ENCODE assay signal across 29 cellular contexts in the genomic region with DNA sequence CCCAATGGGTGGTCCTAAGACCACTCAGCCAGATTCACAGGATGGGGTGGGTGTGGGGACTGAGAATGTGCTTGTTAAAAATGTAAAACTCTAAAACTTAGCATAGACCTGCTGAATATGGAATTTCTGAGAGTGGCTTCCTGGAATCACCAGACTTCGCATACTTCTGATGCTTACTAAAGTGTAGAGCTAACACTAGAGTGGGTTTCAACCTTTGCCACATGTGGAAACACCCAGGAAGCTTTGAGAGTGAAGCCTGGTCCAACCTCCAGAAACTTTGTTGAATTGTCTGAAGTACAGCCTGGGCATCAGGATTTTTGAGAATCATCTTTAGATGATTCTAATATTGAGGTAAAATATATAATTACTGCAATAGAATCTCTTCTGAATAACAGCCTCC.
"Had no signal": no experiment of that assay in that cellular context is flagged by ENCODE, and none has a peak within 500 bp of the region (broad histone marks: within the 10 kb centered on the region; RNA-seq: fewer than 3 reads in every experiment).

No MANE protein-coding gene starts in this region.

- H3K27ac Mint-ChIP-seq: activated CD4-positive, alpha-beta memory T cell treated with anti-CD3 and anti-CD28 coated beads for 36 hours; activated naive CD4-positive, alpha-beta T cell treated with anti-CD3 and anti-CD28 coated beads, Interleukin-2, amount 10 ng/mL, durations not matched to agents 7 days and 5 days; activated naive CD8-positive, alpha-beta T cell treated with anti-CD3 and anti-CD28 coated beads, Interleukin-2, amount 10 ng/mL, durations not matched to agents 7 days and 5 days; memory B cell; natural killer cell treated with Interleukin-12 subunit alpha and Interleukin-12 subunit beta and Interleukin-15 and Interleukin-18, amount 100 ng/mL, for 72 hours; progenitor cell of endocrine pancreas; stimulated activated effector memory CD8-positive, alpha-beta T cell treated with anti-CD3 and anti-CD28 coated beads, Interleukin-12 subunit alpha, Interleukin-12 subunit beta, amount 100 ng/mL, for 72 hours; stimulated activated naive CD8-positive, alpha-beta T cell treated with anti-CD3 and anti-CD28 coated beads, Interleukin-15, Interleukin-2, amounts not matched to agents 100 ng/mL and 50 ng/mL, for 24 hours; T-helper 1 cell treated with Interleukin-12 subunit alpha and Interleukin-12 subunit beta and Interleukin-4 antibody, amounts not matched to agents 30 μg/mL and 1 μg/mL, for 36 hours had no signal

- H3K9me3 ChIP-seq: neutrophil, ovary had no signal

- H3K36me3 ChIP-seq: brain microvascular endothelial cell, neutrophil, ovary, WERI-Rb-1 had no signal

- H3K4me3 Mint-ChIP-seq: activated CD4-positive, alpha-beta memory T cell treated with anti-CD3 and anti-CD28 coated beads for 36 hours; activated naive CD4-positive, alpha-beta T cell treated with anti-CD3 and anti-CD28 coated beads, Interleukin-2, amount 10 ng/mL, durations not matched to agents 7 days and 5 days; activated naive CD8-positive, alpha-beta T cell treated with anti-CD3 and anti-CD28 coated beads, Interleukin-2, amount 10 ng/mL, durations not matched to agents 7 days and 5 days; memory B cell; natural killer cell treated with Interleukin-12 subunit alpha and Interleukin-12 subunit beta and Interleukin-15 and Interleukin-18, amount 100 ng/mL, for 72 hours; stimulated activated effector memory CD8-positive, alpha-beta T cell treated with anti-CD3 and anti-CD28 coated beads, Interleukin-12 subunit alpha, Interleukin-12 subunit beta, amount 100 ng/mL, for 72 hours; stimulated activated naive CD8-positive, alpha-beta T cell treated with anti-CD3 and anti-CD28 coated beads, Interleukin-15, Interleukin-2, amounts not matched to agents 100 ng/mL and 50 ng/mL, for 24 hours; T-helper 1 cell treated with Interleukin-12 subunit alpha and Interleukin-12 subunit beta and Interleukin-4 antibody, amounts not matched to agents 30 μg/mL and 1 μg/mL, for 36 hours had no signal

- H3K27me3 Mint-ChIP-seq: activated CD4-positive, alpha-beta memory T cell treated with anti-CD3 and anti-CD28 coated beads for 36 hours; activated naive CD4-positive, alpha-beta T cell treated with anti-CD3 and anti-CD28 coated beads, Interleukin-2, amount 10 ng/mL, durations not matched to agents 7 days and 5 days; activated naive CD8-positive, alpha-beta T cell treated with anti-CD3 and anti-CD28 coated beads, Interleukin-2, amount 10 ng/mL, durations not matched to agents 7 days and 5 days; memory B cell; natural killer cell treated with Interleukin-12 subunit alpha and Interleukin-12 subunit beta and Interleukin-15 and Interleukin-18, amount 100 ng/mL, for 72 hours; progenitor cell of endocrine pancreas; stimulated activated naive CD8-positive, alpha-beta T cell treated with anti-CD3 and anti-CD28 coated beads, Interleukin-15, Interleukin-2, amounts not matched to agents 100 ng/mL and 50 ng/mL, for 24 hours had no signal

- H3K27me3 ChIP-seq: brain microvascular endothelial cell, neutrophil, ovary had no signal

- H3K27ac ChIP-seq: brain microvascular endothelial cell, neutrophil, ovary, skin epidermis, WERI-Rb-1 had no signal

- H3K4me1 Mint-ChIP-seq: activated naive CD4-positive, alpha-beta T cell treated with anti-CD3 and anti-CD28 coated beads, Interleukin-2, amount 10 ng/mL, durations not matched to agents 7 days and 5 days; activated naive CD8-positive, alpha-beta T cell treated with anti-CD3 and anti-CD28 coated beads, Interleukin-2, amount 10 ng/mL, durations not matched to agents 7 days and 5 days; memory B cell; stimulated activated effector memory CD8-positive, alpha-beta T cell treated with anti-CD3 and anti-CD28 coated beads, Interleukin-12 subunit alpha, Interleukin-12 subunit beta, amount 100 ng/mL, for 72 hours had no signal

- H3K4me3 ChIP-seq: ovary, skin epidermis had no signal

- ATAC-seq: activated CD4-positive, CD25-positive, alpha-beta regulatory T cell treated with anti-CD3 and anti-CD28 coated beads, Interleukin-2, amount 50 U/mL, for 24 hours; left ventricle myocardium superior; natural killer cell treated with Interleukin-12 subunit alpha and Interleukin-12 subunit beta and Interleukin-15 and Interleukin-18, amount 100 ng/mL, for 72 hours; stimulated activated effector memory CD8-positive, alpha-beta T cell treated with anti-CD3 and anti-CD28 coated beads, Interleukin-12 subunit alpha, Interleukin-12 subunit beta, amount 100 ng/mL, for 72 hours had no signal

- H3K36me3 Mint-ChIP-seq: activated CD4-positive, alpha-beta memory T cell treated with anti-CD3 and anti-CD28 coated beads for 36 hours; activated naive CD4-positive, alpha-beta T cell treated with anti-CD3 and anti-CD28 coated beads, Interleukin-2, amount 10 ng/mL, durations not matched to agents 7 days and 5 days; activated naive CD8-positive, alpha-beta T cell treated with anti-CD3 and anti-CD28 coated beads, Interleukin-2, amount 10 ng/mL, durations not matched to agents 7 days and 5 days; memory B cell; natural killer cell treated with Interleukin-12 subunit alpha and Interleukin-12 subunit beta and Interleukin-15 and Interleukin-18, amount 100 ng/mL, for 72 hours; stimulated activated effector memory CD8-positive, alpha-beta T cell treated with anti-CD3 and anti-CD28 coated beads, Interleukin-12 subunit alpha, Interleukin-12 subunit beta, amount 100 ng/mL, for 72 hours had no signal

- DNase-seq: activated CD4-positive, alpha-beta memory T cell treated with anti-CD3 and anti-CD28 coated beads for 36 hours; activated CD4-positive, alpha-beta T cell treated with anti-CD3 and anti-CD28 coated beads for 48 hours; activated CD8-positive, alpha-beta memory T cell treated with anti-CD3 and anti-CD28 coated beads, Interleukin-2, amount 50 U/mL, for 4 hours; activated gamma-delta T cell; activated naive CD4-positive, alpha-beta T cell treated with anti-CD3 and anti-CD28 coated beads, Interleukin-2, amount 10 ng/mL, durations not matched to agents 7 days and 5 days; activated naive CD8-positive, alpha-beta T cell treated with anti-CD3 and anti-CD28 coated beads, Interleukin-2, amount 10 ng/mL, durations not matched to agents 7 days and 5 days; activated T-cell treated with anti-CD3 and anti-CD28 coated beads, Interleukin-2, amount 50 U/mL, for 1 hour; amniotic stem cell; brain microvascular endothelial cell; caudate nucleus; dermis blood vessel endothelial cell; effector CD4-positive, alpha-beta T cell; islet precursor cell; left ventricle myocardium superior; retina; stimulated activated CD4-positive, alpha-beta T cell treated with anti-CD3 and anti-CD28 coated beads, Interleukin-4, amount 100 ng/mL, for 24 hours; SW 1271; T-helper 9 cell; WERI-Rb-1 had no signal

- H3K9me3 Mint-ChIP-seq: activated CD4-positive, alpha-beta memory T cell treated with anti-CD3 and anti-CD28 coated beads for 36 hours; activated naive CD4-positive, alpha-beta T cell treated with anti-CD3 and anti-CD28 coated beads, Interleukin-2, amount 10 ng/mL, durations not matched to agents 7 days and 5 days; activated naive CD8-positive, alpha-beta T cell treated with anti-CD3 and anti-CD28 coated beads, Interleukin-2, amount 10 ng/mL, durations not matched to agents 7 days and 5 days; memory B cell; stimulated activated effector memory CD8-positive, alpha-beta T cell treated with anti-CD3 and anti-CD28 coated beads, Interleukin-12 subunit alpha, Interleukin-12 subunit beta, amount 100 ng/mL, for 72 hours; stimulated activated naive CD8-positive, alpha-beta T cell treated with anti-CD3 and anti-CD28 coated beads, Interleukin-15, Interleukin-2, amounts not matched to agents 100 ng/mL and 50 ng/mL, for 24 hours; T-helper 1 cell treated with Interleukin-12 subunit alpha and Interleukin-12 subunit beta and Interleukin-4 antibody, amounts not matched to agents 30 μg/mL and 1 μg/mL, for 36 hours had no signal
